Comparison of ENCODE assay signal across 20 cellular contexts in the genomic region with DNA sequence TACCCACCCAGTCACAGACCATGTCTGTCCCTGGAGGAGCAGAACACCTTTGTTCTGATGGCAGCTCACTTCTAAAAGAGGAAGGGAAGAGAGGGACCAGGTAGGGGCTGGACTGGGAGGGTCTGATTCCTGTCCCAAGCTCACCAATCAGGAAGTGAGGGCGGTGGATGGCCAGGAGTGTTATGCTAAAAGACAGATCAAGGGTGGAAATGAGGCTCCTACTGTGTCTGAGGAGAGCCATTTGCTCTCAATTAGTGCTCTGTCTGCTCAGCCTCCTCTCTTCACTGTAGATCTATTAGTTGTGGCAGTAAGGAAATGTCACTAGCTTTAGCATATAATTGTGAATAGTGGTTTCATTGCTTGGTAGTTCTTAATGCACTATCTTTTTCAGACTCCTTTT.
DNase-seq lines count a peak whose midpoint lies in the region; ATAC-seq and TF ChIP-seq lines count a peak whose summit lies in the region.
"Had no signal": no experiment of that assay in that cellular context is flagged by ENCODE, and none has a peak within 500 bp of the region (broad histone marks: within the 10 kb centered on the region; RNA-seq: fewer than 3 reads in every experiment).

No MANE protein-coding gene starts in this region.

- H3K4me1 Mint-ChIP-seq in stimulated activated naive CD8-positive, alpha-beta T cell treated with anti-CD3 and anti-CD28 coated beads, Interleukin-15, amount 100 ng/mL, for 72 hours: peaks cover 44% of the 10 kb centered on the region
- peaks cover 43% of the 10 kb centered on the region for H3K4me1 Mint-ChIP-seq in central memory CD8-positive, alpha-beta T cell
- peaks cover 45% of the 10 kb centered on the region for H3K4me1 Mint-ChIP-seq in activated T-cell treated with anti-CD3 and anti-CD28 coated beads, Interleukin-2, amount 50 U/mL, for 72 hours (ENCODE audit: low read depth)

- H3K36me3 Mint-ChIP-seq in central memory CD8-positive, alpha-beta T cell (ENCODE audit: insufficient read depth): peaks cover 2% of the 10 kb centered on the region
- peaks cover 2 to 6% of the 10 kb centered on the region in 2 donors for H3K36me3 Mint-ChIP-seq in activated T-cell treated with anti-CD3 and anti-CD28 coated beads, Interleukin-2, amount 50 U/mL, for 72 hours (ENCODE audit: insufficient read depth in 2 of 2)

- peaks cover 6% of the 10 kb centered on the region for H3K27me3 Mint-ChIP-seq in stimulated activated naive CD8-positive, alpha-beta T cell treated with anti-CD3 and anti-CD28 coated beads, Interleukin-15, amount 100 ng/mL, for 72 hours
- H3K27me3 Mint-ChIP-seq in central memory CD8-positive, alpha-beta T cell: no peaks in the 10 kb centered on the region
- H3K27me3 Mint-ChIP-seq in activated T-cell treated with anti-CD3 and anti-CD28 coated beads, Interleukin-2, amount 50 U/mL, for 72 hours (ENCODE audit: low read depth): peaks cover 12% of the 10 kb centered on the region

- peak overlapping the region; percentile 42 to 64 for H3K27ac Mint-ChIP-seq in stimulated activated naive CD8-positive, alpha-beta T cell treated with anti-CD3 and anti-CD28 coated beads, Interleukin-15, amount 100 ng/mL, for 72 hours
- peak overlapping the region; percentile 79 for H3K27ac Mint-ChIP-seq in central memory CD8-positive, alpha-beta T cell (ENCODE audit: low read depth)
- H3K27ac Mint-ChIP-seq in activated T-cell treated with anti-CD3 and anti-CD28 coated beads, Interleukin-2, amount 50 U/mL, for 72 hours: no peak overlapping the region

- TF ChIP-seq POLR2A in erythroblast (IDR thresholded peaks at IDR 0.05; ENCODE audit: low read length): no peak

- intact Hi-C loops in left colon (cut with DNase I, micrococcal nuclease) (no loop called here), head of caudate nucleus (cut with DNase I) (no loop called here)

- no peak for ATAC-seq in stimulated activated naive CD8-positive, alpha-beta T cell treated with anti-CD3 and anti-CD28 coated beads, Interleukin-15, amount 100 ng/mL, for 72 hours
- no peak for ATAC-seq in stimulated activated naive CD8-positive, alpha-beta T cell treated with anti-CD3 and anti-CD28 coated beads, Interleukin-15, Interleukin-2, amounts not matched to agents 100 U/mL and 50 U/mL, for 24 hours
- no peak for ATAC-seq in central memory CD8-positive, alpha-beta T cell (replicated peaks; ENCODE audit: extremely low read depth, poor library complexity, severe bottlenecking)
- peak; percentile 40 for ATAC-seq in left colon
- no peak for ATAC-seq in activated T-cell treated with anti-CD3 and anti-CD28 coated beads, Interleukin-2, amount 50 U/mL, for 72 hours (replicated peaks in 1 of 2)
- ATAC-seq: K562 had no signal

- H3K4me3 Mint-ChIP-seq in stimulated activated naive CD8-positive, alpha-beta T cell treated with anti-CD3 and anti-CD28 coated beads, Interleukin-15, amount 100 ng/mL, for 72 hours: no peak overlapping the region
- H3K4me3 Mint-ChIP-seq in central memory CD8-positive, alpha-beta T cell: no peak overlapping the region
- H3K4me3 Mint-ChIP-seq in activated T-cell treated with anti-CD3 and anti-CD28 coated beads, Interleukin-2, amount 50 U/mL, for 72 hours: no peak overlapping the region

- H3K9me3 Mint-ChIP-seq in stimulated activated naive CD8-positive, alpha-beta T cell treated with anti-CD3 and anti-CD28 coated beads, Interleukin-15, amount 100 ng/mL, for 72 hours: peaks cover 5 to 22% of the 10 kb centered on the region in 2 donors
- H3K9me3 Mint-ChIP-seq in central memory CD8-positive, alpha-beta T cell: no peaks in the 10 kb centered on the region
- peaks cover 2 to 4% of the 10 kb centered on the region in 2 donors for H3K9me3 Mint-ChIP-seq in activated T-cell treated with anti-CD3 and anti-CD28 coated beads, Interleukin-2, amount 50 U/mL, for 72 hours

- DNase-seq in stimulated activated naive CD8-positive, alpha-beta T cell treated with anti-CD3 and anti-CD28 coated beads, Interleukin-15, amount 100 ng/mL, for 72 hours: no peak
- DNase-seq in stimulated activated naive CD8-positive, alpha-beta T cell treated with anti-CD3 and anti-CD28 coated beads, Interleukin-15, Interleukin-2, amounts not matched to agents 100 U/mL and 50 U/mL, for 24 hours: no peak
- DNase-seq in central memory CD8-positive, alpha-beta T cell (ENCODE audit: low spot score in 2 of 2): no peak
- DNase-seq in left colon (no peak), head of caudate nucleus (no peak), erythroblast (lab: John Stamatoyannopoulos, UW) (no peak), DMS153 treated with DMSO at 0.1 percent for 48 hours (lab: John Stamatoyannopoulos, UW; ENCODE audit: unreplicated experiment) (no peak)
- no peak for DNase-seq in activated T-cell treated with anti-CD3 and anti-CD28 coated beads, Interleukin-2, amount 50 U/mL, for 72 hours
- DNase-seq: ACHN; activated CD4-positive, alpha-beta T cell treated with anti-CD3 and anti-CD28 coated beads, Interleukin-2, amount 50 U/mL, for 4 hours; activated gamma-delta T cell treated with Interleukin-2 at 50 U/mL for 16 hours; anterior cingulate cortex; NCI-H187; NCI-H2227 treated with DMSO at 0.1 percent for 48 hours; occipital lobe; Peyer's patch; retina; SJCRH30; stimulated activated CD4-positive, alpha-beta T cell treated with anti-CD3 and anti-CD28 coated beads, Interleukin-12 subunit alpha, Interleukin-12 subunit beta, amount 100 ng/mL, for 4 hours had no signal
